2 cellular contexts compared by ENCODE assay signal in the genomic region with DNA sequence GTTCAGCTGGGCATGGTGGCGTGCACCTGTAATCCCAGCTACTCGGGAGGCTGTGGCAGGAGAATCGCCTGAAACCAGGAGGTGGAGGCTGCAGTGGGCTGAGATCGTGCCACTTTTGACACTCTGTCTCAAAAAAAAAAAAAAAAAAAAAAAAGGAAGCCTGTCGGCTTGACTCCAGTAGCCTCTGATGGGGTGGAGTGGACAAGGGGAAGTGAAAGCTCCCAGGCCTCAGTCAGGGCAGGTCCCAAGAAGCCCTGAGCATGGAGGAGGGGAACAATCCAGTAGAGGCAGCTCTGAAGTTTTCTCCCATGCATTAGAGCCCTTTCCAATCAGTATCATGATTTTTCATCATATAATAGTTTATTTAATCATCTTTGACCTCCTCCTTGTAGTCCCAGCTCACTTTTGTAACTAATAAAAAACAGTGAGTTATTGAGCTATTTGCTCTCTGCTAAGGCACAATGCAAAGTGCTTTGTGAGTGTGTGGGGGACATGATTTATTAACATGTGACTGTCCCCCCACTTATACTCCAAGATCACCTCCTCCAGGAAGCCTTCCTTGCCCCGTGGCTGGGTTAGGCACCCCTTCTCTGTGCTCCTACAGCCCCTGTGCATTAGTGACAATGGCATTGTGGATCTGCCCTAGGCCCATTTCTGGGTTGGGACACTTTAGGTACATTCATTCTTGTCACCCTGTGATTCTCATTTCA.
TF ChIP-seq lines count a peak whose summit lies in the region.

No MANE protein-coding gene starts in this region.

TF ChIP-seq in K562, 482 proteins besides CTCF, POLR2A, EP300 and RAD21:
- TF ChIP-seq SPI1 (IDR thresholded peaks at IDR 0.05; ENCODE audit: borderline replicate concordance, low read depth, low read length) (peak; percentile 69; the same call in 1 of the 2 replicates), RBM25 (IDR thresholded peaks at IDR 0.05; ENCODE audit: low read depth, low read length, severe bottlenecking) (peak; percentile 37), YY1 (IDR thresholded peaks at IDR 0.05; ENCODE audit: borderline replicate concordance in 1 of 3, control insufficient read depth in 1 of 3, extremely low read depth in 1 of 3, insufficient read depth in 3 of 3, insufficient read length in 1 of 3, insufficient replicate concordance in 2 of 3, low read depth in 1 of 3, low read length in 2 of 3) (no peak), ZFP36 (IDR thresholded peaks at IDR 0.05; ENCODE audit: low read depth, low read length, partially characterized antibody) (peak; percentile 82)

TF ChIP-seq in HepG2, 621 proteins besides CTCF, POLR2A, EP300 and RAD21:
- TF ChIP-seq TEF (CRISPR knock-in tag; IDR thresholded peaks at IDR 0.05), result no peak
- no peak for TF ChIP-seq PPARG (CRISPR knock-in tag; conservative IDR thresholded peaks at IDR 0.05)
- no peak for TF ChIP-seq CEBPG (CRISPR knock-in tag; IDR thresholded peaks at IDR 0.05)
- no peak for TF ChIP-seq ASH2L (IDR thresholded peaks at IDR 0.05; ENCODE audit: insufficient read length, low read depth, low read length)
- TF ChIP-seq CCAR2 (optimal IDR thresholded peaks at IDR 0.05; ENCODE audit: low read depth, low read length), result no peak
